In genomic region chr10:78863601-78864239, GRCh38 we compare ENCODE assay signal across 23 cellular contexts.
DNase-seq lines count a peak whose midpoint lies in the region; ATAC-seq and TF ChIP-seq lines count a peak whose summit lies in the region.
"Had no signal": no experiment of that assay in that cellular context is flagged by ENCODE, and none has a peak within 500 bp of the region (broad histone marks: within the 10 kb centered on the region; RNA-seq: fewer than 3 reads in every experiment).

No MANE protein-coding gene starts in this region.

- H2AFZ ChIP-seq in smooth muscle cell (ENCODE audit: low read depth): no peak overlapping the region
- H2AFZ ChIP-seq: PC-9 had no signal

- WGBS in esophagus muscularis mucosa: 97% methylated on average over 6 of the region's 6 CpGs
- WGBS in smooth muscle cell (ENCODE audit: low lambda C conversion rate): 97% methylated on average over 6 of the region's 6 CpGs

- no peak overlapping the region for H3K4me3 Mint-ChIP-seq in osteocyte (ENCODE audit: unreplicated experiment)
- H3K4me3 Mint-ChIP-seq: HFFc6 had no signal

- H3K4me3 ChIP-seq in BE2C (ENCODE audit: low read depth, low read length) (no peak overlapping the region), esophagus muscularis mucosa (no peak overlapping the region), smooth muscle cell (no peak overlapping the region)
- H3K4me3 ChIP-seq: HAP-1, PC-9, SJCRH30 had no signal

- ATAC-seq in HG03565 (IDR thresholded peaks at IDR 0.05; ENCODE audit: unreplicated experiment): no peak
- ATAC-seq: Right ventricle myocardium inferior had no signal

- no peak overlapping the region for H3K9ac ChIP-seq in smooth muscle cell (ENCODE audit: low read depth)

- DNase-seq in BE2C: peak; percentile 65
- peak; percentile 98 for DNase-seq in SK-N-DZ (ENCODE audit: low spot score)
- DNase-seq in esophagus muscularis mucosa (ENCODE audit: extremely low spot score): peak; percentile 68
- DNase-seq in osteocyte (ENCODE audit: extremely low spot score, unreplicated experiment): peak; percentile 63
- DNase-seq in smooth muscle cell (lab: John Stamatoyannopoulos, UW; ENCODE audit: unreplicated experiment): no peak
- no peak for DNase-seq in NCI-H82 treated with DMSO at 0.1 percent for 48 hours (lab: John Stamatoyannopoulos, UW; ENCODE audit: unreplicated experiment)
- DNase-seq in DMS114 treated with DMSO at 0.1 percent for 48 hours (lab: John Stamatoyannopoulos, UW; ENCODE audit: unreplicated experiment): no peak
- DNase-seq: 8988T, ACHN, GOT3, HFFc6, NCI-H1092 treated with DMSO at 0.1 percent for 48 hours, NCI-H1436, NCI-H187 treated with DMSO at 0.1 percent for 48 hours, NCI-H2107, NCI-H446 treated with DMSO at 0.1 percent for 48 hours, NCI-H526, NCI-H82, PC-9, SJCRH30 had no signal

- TF ChIP-seq CTCF in BE2C (IDR thresholded peaks at IDR 0.05; ENCODE audit: low read depth, low read length) (no peak), esophagus muscularis mucosa (IDR thresholded peaks at IDR 0.05) (no peak), osteocyte (IDR thresholded peaks at IDR 0.05) (no peak), smooth muscle cell (IDR thresholded peaks at IDR 0.05; ENCODE audit: borderline replicate concordance, insufficient read depth, poor library complexity, severe bottlenecking) (no peak)

- no peak overlapping the region for H3K27ac ChIP-seq in esophagus muscularis mucosa (replicated peaks in 1 of 4)
- no peak overlapping the region for H3K27ac ChIP-seq in smooth muscle cell (ENCODE audit: low read depth)
- H3K27ac ChIP-seq: PC-9, SJCRH30 had no signal

- no peak for TF ChIP-seq POLR2A in esophagus muscularis mucosa (IDR thresholded peaks at IDR 0.05; ENCODE audit: low read depth)

- intact Hi-C loops in esophagus muscularis mucosa (cut with DNase I): no loop called here

- no peaks in the 10 kb centered on the region for H3K36me3 Mint-ChIP-seq in osteocyte (ENCODE audit: unreplicated experiment)

- H4K20me1 ChIP-seq in smooth muscle cell (ENCODE audit: low read depth): no peaks in the 10 kb centered on the region

- no peaks in the 10 kb centered on the region for H3F3A ChIP-seq in smooth muscle cell (ENCODE audit: low read depth)

- no peak for TF ChIP-seq EP300 in esophagus muscularis mucosa (IDR thresholded peaks at IDR 0.05)

- H3K27me3 ChIP-seq in BE2C: no peaks in the 10 kb centered on the region
- H3K27me3 ChIP-seq in esophagus muscularis mucosa: no peaks in the 10 kb centered on the region
- H3K27me3 ChIP-seq in smooth muscle cell (ENCODE audit: low read depth): no peaks in the 10 kb centered on the region
- H3K27me3 ChIP-seq: SJCRH30 had no signal

- H3K9me3 Mint-ChIP-seq in osteocyte (ENCODE audit: unreplicated experiment): no peaks in the 10 kb centered on the region
- H3K9me3 Mint-ChIP-seq: HFFc6 had no signal

- H3K27ac Mint-ChIP-seq in osteocyte (ENCODE audit: unreplicated experiment): no peak overlapping the region
- H3K27ac Mint-ChIP-seq: HFFc6 had no signal

- H3K4me1 ChIP-seq in BE2C (peaks cover 35% of the 10 kb centered on the region), esophagus muscularis mucosa (peaks cover 7 to 15% (median 13%) of the 10 kb centered on the region in 4 donors), smooth muscle cell (ENCODE audit: low read depth) (peaks cover 10% of the 10 kb centered on the region)
- H3K4me1 ChIP-seq: HAP-1, SJCRH30 had no signal

- H3K79me2 ChIP-seq in smooth muscle cell (ENCODE audit: low read depth): no peaks in the 10 kb centered on the region

- peaks cover 35% of the 10 kb centered on the region for H3K27me3 Mint-ChIP-seq in osteocyte (ENCODE audit: unreplicated experiment)

- H3K4me2 ChIP-seq in smooth muscle cell: no peak overlapping the region
- H3K4me2 ChIP-seq: PC-9 had no signal

- H3K9me3 ChIP-seq in BE2C (no peaks in the 10 kb centered on the region), esophagus muscularis mucosa (no peaks in the 10 kb centered on the region), smooth muscle cell (replicated peaks; ENCODE audit: low read depth) (no peaks in the 10 kb centered on the region)
- H3K9me3 ChIP-seq: HAP-1, SJCRH30 had no signal

- no peaks in the 10 kb centered on the region for H3K36me3 ChIP-seq in BE2C
- no peaks in the 10 kb centered on the region for H3K36me3 ChIP-seq in esophagus muscularis mucosa
- H3K36me3 ChIP-seq in smooth muscle cell (ENCODE audit: low read depth): no peaks in the 10 kb centered on the region
- H3K36me3 ChIP-seq: HAP-1, SJCRH30 had no signal

- H3K4me1 Mint-ChIP-seq in osteocyte (ENCODE audit: unreplicated experiment): no peaks in the 10 kb centered on the region

Comparison
In these comparisons a context has a peak if more than half of its experiments do, and no peak if none do; other contexts are left out.
1. DNase-seq: peak in BE2C (single experiment), SK-N-DZ (single experiment), esophagus muscularis mucosa (single experiment) and osteocyte (single experiment); none in smooth muscle cell (single experiment), NCI-H82 treated with DMSO at 0.1 percent for 48 hours (single experiment) and DMS114 treated with DMSO at 0.1 percent for 48 hours (single experiment).